ENCODE assay signal across 9 cellular contexts in the genomic region with DNA sequence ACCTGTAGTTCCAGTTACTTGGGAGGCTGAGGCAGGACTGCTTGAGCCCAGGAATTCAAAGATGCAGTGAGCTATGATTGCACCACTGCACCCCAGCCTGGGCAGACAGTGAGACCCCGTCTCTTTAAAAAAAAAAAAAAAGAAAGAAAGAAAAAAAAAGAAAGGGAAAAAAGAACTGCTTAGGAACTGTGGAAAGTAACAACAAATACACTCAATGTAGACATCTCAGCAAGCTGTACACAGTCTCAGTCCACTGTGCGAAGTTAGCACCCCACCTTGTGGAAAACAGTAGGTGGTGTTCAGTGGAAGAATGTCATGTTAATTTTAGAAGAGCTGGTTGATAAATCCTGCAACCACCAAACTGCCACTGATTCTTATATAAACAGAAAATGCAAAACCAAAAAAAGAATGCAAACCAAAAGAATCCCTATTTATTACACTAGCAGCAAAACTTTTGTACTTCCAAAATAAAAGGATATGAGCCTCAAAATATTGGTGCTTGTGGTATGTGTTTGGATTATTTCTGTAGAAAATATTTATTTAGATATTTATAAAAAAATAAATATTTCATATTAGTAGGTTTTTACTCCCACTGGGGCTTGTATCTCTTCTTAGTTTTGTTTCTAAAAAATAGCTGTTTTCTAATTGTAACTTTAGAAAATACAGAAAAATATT. TPM values are rescaled to one million over a fixed set of nuclear protein-coding genes. Genes with fewer than 3 reads are reported as not detected.
DNase-seq lines count a peak whose midpoint lies in the region; ATAC-seq and TF ChIP-seq lines count a peak whose summit lies in the region.
"Had no signal": no experiment of that assay in that cellular context is flagged by ENCODE, and none has a peak within 500 bp of the region (broad histone marks: within the 10 kb centered on the region; RNA-seq: fewer than 3 reads in every experiment).

No MANE protein-coding gene starts in this region.

- TF ChIP-seq CTCF in fibroblast of mammary gland (conservative IDR thresholded peaks at IDR 0.05; ENCODE audit: control insufficient read depth, insufficient read depth, low read depth, low read length), result peak; percentile 98

- no peaks in the 10 kb centered on the region for H3K9me3 ChIP-seq in MG63

- no peaks in the 10 kb centered on the region for H3K27me3 ChIP-seq in MG63

- peak; percentile 48 for ATAC-seq in GM18867 (IDR thresholded peaks at IDR 0.05; ENCODE audit: unreplicated experiment)
- ATAC-seq in HG03045 (IDR thresholded peaks at IDR 0.05; ENCODE audit: unreplicated experiment), result no peak
- no peak for ATAC-seq in GM19324 (IDR thresholded peaks at IDR 0.05; ENCODE audit: low FRiP score, unreplicated experiment)
- ATAC-seq: naive thymus-derived CD4-positive, alpha-beta T cell had no signal

- DNase-seq in AML-193 (lab: John Stamatoyannopoulos, UW) (peak; percentile 27 to 40), MG63 (peak; percentile 56), SK-N-DZ (ENCODE audit: low spot score) (peak; percentile 61), fibroblast of mammary gland (ENCODE audit: low read depth) (peak; percentile 89), nucleus accumbens (lab: John Stamatoyannopoulos, UW) (peak in 33 of 56 donors; percentile 2 to 72 (median 23))

- H3K4me3 ChIP-seq in MG63 (no peak overlapping the region), fibroblast of mammary gland (ENCODE audit: control insufficient read depth, low read depth, low read length) (no peak overlapping the region)

- peaks cover 3% of the 10 kb centered on the region; the same call in 1 of the 2 replicates for H3K36me3 ChIP-seq in MG63

RNA-seq across cellular contexts. Expression of a gene that starts 31.1 kb away (rescaled TPM):
- 3.2 and 4.4 TPM in 2 replicates for total RNA-seq in MG63 (2014; rRNA removed; shearing (Covaris generic); ENCODE audit: low replicate concordance)
- polyA plus RNA-seq in SK-N-DZ (2014; cell fraction: cytosol; rRNA removed), result 1.5 and 2.0 TPM in 2 replicates
- 0.70 and 1.1 TPM in 2 replicates for polyA plus RNA-seq in SK-N-DZ (2014; cell fraction: nucleus; rRNA removed)

Comparison
In these comparisons a context has a peak if more than half of its experiments do, and no peak if none do; other contexts are left out.
1. DNase-seq: peak in every context shown above with its lines; median percentile 89 in fibroblast of mammary gland; 61 in SK-N-DZ; 56 in MG63; 34 in AML-193; 23 in nucleus accumbens.